In the genomic region with DNA sequence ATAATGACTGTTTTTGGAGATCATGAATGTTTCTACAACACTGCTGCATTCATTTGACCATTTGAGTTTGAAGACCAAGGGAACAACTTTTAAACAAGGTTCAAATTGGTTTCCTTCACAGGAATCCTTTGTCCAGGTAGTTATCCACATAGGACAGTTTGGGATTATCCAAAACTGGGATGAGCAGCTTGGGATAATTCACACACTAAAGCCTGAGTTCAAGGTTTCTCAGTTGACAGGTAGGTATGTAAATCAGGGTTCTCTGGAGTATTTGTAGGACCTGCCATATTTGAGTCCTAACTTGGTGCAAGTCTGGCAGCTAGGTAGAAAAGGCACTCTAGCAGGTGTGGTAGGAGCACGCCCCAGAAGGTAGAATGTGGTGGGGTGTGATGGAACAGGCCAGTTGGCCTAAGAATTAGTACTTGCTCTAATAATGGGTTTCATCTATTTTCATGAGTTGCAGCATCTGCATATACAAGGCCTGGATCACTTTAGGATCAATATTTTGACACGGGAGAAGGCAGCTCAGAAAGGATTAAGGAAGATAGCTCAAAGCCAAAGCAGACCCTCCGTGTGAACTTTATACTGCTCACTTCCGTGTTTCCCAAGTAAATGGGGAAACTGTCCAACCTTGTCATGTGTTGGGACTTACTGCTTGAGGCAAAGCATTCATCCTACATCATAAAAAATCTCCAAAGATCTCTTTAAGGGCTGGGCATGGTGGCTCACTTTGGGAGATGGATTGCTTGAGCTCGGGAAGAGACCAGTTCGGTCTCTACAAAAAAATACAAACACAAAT, we compare ENCODE assay signal across 9 cellular contexts. TPM values are rescaled to one million over a fixed set of nuclear protein-coding genes. Genes with fewer than 3 reads are reported as not detected.
DNase-seq lines count a peak whose midpoint lies in the region; ATAC-seq and TF ChIP-seq lines count a peak whose summit lies in the region.
"Had no signal": no experiment of that assay in that cellular context is flagged by ENCODE, and none has a peak within 500 bp of the region (broad histone marks: within the 10 kb centered on the region; RNA-seq: fewer than 3 reads in every experiment).

No MANE protein-coding gene starts in this region.

- H3K27me3 ChIP-seq in cardiac muscle cell (peaks cover 4% of the 10 kb centered on the region), right cardiac atrium (ENCODE audit: control insufficient read depth, insufficient read depth) (no peaks in the 10 kb centered on the region)

- ATAC-seq in right cardiac atrium, result no peak
- ATAC-seq in stimulated activated naive CD8-positive, alpha-beta T cell treated with anti-CD3 and anti-CD28 coated beads, Interleukin-15, amount 100 ng/mL, for 72 hours, result no peak
- ATAC-seq in left colon, result no peak

- H3K36me3 ChIP-seq in cardiac muscle cell, result peaks cover 33% of the 10 kb centered on the region

- no peaks in the 10 kb centered on the region for H3K9me3 Mint-ChIP-seq in stimulated activated naive CD8-positive, alpha-beta T cell treated with anti-CD3 and anti-CD28 coated beads, Interleukin-15, amount 100 ng/mL, for 72 hours

- no peak for DNase-seq in cardiac muscle cell (ENCODE audit: low read depth in 1 of 2, low spot score in 1 of 2)
- no peak for DNase-seq in right cardiac atrium
- DNase-seq in cerebellar cortex (ENCODE audit: low spot score), result peak; percentile 32
- no peak for DNase-seq in stimulated activated naive CD8-positive, alpha-beta T cell treated with anti-CD3 and anti-CD28 coated beads, Interleukin-15, amount 100 ng/mL, for 72 hours
- no peak for DNase-seq in NCI-H128 (lab: John Stamatoyannopoulos, UW; ENCODE audit: unreplicated experiment)
- DNase-seq in HPDE6-E6E7 (ENCODE audit: extremely low spot score), result no peak
- no peak for DNase-seq in left colon

- H3K27ac Mint-ChIP-seq in stimulated activated naive CD8-positive, alpha-beta T cell treated with anti-CD3 and anti-CD28 coated beads, Interleukin-15, amount 100 ng/mL, for 72 hours, result peak overlapping the region; percentile 48 to 57

- H3K4me3 ChIP-seq in cardiac muscle cell (no peak overlapping the region), right cardiac atrium (ENCODE audit: low read length) (no peak overlapping the region)

- no peaks in the 10 kb centered on the region for H3K27me3 Mint-ChIP-seq in stimulated activated naive CD8-positive, alpha-beta T cell treated with anti-CD3 and anti-CD28 coated beads, Interleukin-15, amount 100 ng/mL, for 72 hours

- no peaks in the 10 kb centered on the region for H3K9me3 ChIP-seq in cardiac muscle cell (ENCODE audit: low read depth)
- H3K9me3 ChIP-seq in right cardiac atrium (ENCODE audit: control insufficient read depth, low read length), result no peaks in the 10 kb centered on the region
- H3K9me3 ChIP-seq: Caco-2 had no signal

- H3K4me3 Mint-ChIP-seq in stimulated activated naive CD8-positive, alpha-beta T cell treated with anti-CD3 and anti-CD28 coated beads, Interleukin-15, amount 100 ng/mL, for 72 hours, result peak overlapping the region in 1 of 2 donors; percentile 18

- peak overlapping the region; percentile 8 for H3K27ac ChIP-seq in cardiac muscle cell
- no peak overlapping the region for H3K27ac ChIP-seq in right cardiac atrium (ENCODE audit: low read length)

- H3K4me1 Mint-ChIP-seq in stimulated activated naive CD8-positive, alpha-beta T cell treated with anti-CD3 and anti-CD28 coated beads, Interleukin-15, amount 100 ng/mL, for 72 hours, result peaks cover 47% of the 10 kb centered on the region

- intact Hi-C loops in right cardiac atrium (cut with DNase I) (no loop called here), left colon (cut with DNase I, micrococcal nuclease) (no loop called here)

- 70% methylated on average over 6 of the region's 6 CpGs for WGBS in right cardiac atrium

- TF ChIP-seq CTCF in cardiac muscle cell (IDR thresholded peaks at IDR 0.05; ENCODE audit: low read depth, low read length), result no peak

- H3K4me1 ChIP-seq in cardiac muscle cell (ENCODE audit: low read depth) (peaks cover 5% of the 10 kb centered on the region), right cardiac atrium (ENCODE audit: control insufficient read depth, insufficient read depth, low read length) (peaks cover 7% of the 10 kb centered on the region)

TF ChIP-seq in PFSK-1, 5 proteins besides CTCF, POLR2A, EP300 and RAD21:
- TF ChIP-seq, protein P1, sequence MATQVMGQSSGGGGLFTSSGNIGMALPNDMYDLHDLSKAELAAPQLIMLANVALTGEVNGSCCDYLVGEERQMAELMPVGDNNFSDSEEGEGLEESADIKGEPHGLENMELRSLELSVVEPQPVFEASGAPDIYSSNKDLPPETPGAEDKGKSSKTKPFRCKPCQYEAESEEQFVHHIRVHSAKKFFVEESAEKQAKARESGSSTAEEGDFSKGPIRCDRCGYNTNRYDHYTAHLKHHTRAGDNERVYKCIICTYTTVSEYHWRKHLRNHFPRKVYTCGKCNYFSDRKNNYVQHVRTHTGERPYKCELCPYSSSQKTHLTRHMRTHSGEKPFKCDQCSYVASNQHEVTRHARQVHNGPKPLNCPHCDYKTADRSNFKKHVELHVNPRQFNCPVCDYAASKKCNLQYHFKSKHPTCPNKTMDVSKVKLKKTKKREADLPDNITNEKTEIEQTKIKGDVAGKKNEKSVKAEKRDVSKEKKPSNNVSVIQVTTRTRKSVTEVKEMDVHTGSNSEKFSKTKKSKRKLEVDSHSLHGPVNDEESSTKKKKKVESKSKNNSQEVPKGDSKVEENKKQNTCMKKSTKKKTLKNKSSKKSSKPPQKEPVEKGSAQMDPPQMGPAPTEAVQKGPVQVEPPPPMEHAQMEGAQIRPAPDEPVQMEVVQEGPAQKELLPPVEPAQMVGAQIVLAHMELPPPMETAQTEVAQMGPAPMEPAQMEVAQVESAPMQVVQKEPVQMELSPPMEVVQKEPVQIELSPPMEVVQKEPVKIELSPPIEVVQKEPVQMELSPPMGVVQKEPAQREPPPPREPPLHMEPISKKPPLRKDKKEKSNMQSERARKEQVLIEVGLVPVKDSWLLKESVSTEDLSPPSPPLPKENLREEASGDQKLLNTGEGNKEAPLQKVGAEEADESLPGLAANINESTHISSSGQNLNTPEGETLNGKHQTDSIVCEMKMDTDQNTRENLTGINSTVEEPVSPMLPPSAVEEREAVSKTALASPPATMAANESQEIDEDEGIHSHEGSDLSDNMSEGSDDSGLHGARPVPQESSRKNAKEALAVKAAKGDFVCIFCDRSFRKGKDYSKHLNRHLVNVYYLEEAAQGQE (IDR thresholded peaks at IDR 0.05; ENCODE audit: insufficient read depth in 1 of 2, low read depth in 2 of 2, low read length in 2 of 2), result no peak
- peak; percentile 71 for TF ChIP-seq POLR2AphosphoS5 (IDR thresholded peaks at IDR 0.05; ENCODE audit: low read depth, low read length)
- peak; percentile 17; the same call in 1 of the 2 replicates for TF ChIP-seq SIN3A (IDR thresholded peaks at IDR 0.05; ENCODE audit: borderline replicate concordance, insufficient read depth, low read length)
TF ChIP-seq in PFSK-1: peak in this region for 2.

RNA-seq across cellular contexts. Expression of gene RAB42, which starts 14.1 kb away (rescaled TPM):
- total RNA-seq in cardiac muscle cell (11.7 and 12.5 TPM in 2 replicates), right cardiac atrium (1 to 10 TPM; 1.3 to 1.8 (median 1.4) TPM), left colon (1 to 10 TPM; 3.0 to 4.7 TPM)
- polyA plus RNA-seq in cardiac muscle cell (7.3 and 11.9 TPM in 2 replicates), right cardiac atrium (0.59 TPM)
- polyA plus RNA-seq in PFSK-1 (2012; ENCODE audit: insufficient read length, low read depth), result 0.18 TPM

RNA-seq across cellular contexts. Expression of gene TRNAU1AP, which starts 25.1 kb away (rescaled TPM):
- total RNA-seq in cardiac muscle cell (26.0 and 26.1 TPM in 2 replicates), right cardiac atrium (10 to 100 TPM; 13.4 to 19.0 (median 16.1) TPM), left colon (10 to 100 TPM; 14.7 to 18.3 TPM)
- polyA plus RNA-seq in cardiac muscle cell (39.9 and 61.2 TPM in 2 replicates), right cardiac atrium (17.0 TPM)
- 21.4 TPM for polyA plus RNA-seq in PFSK-1 (2012; ENCODE audit: insufficient read length, low read depth)
